Comparison of ENCODE assay signal across 1 cellular context in the genomic region with DNA sequence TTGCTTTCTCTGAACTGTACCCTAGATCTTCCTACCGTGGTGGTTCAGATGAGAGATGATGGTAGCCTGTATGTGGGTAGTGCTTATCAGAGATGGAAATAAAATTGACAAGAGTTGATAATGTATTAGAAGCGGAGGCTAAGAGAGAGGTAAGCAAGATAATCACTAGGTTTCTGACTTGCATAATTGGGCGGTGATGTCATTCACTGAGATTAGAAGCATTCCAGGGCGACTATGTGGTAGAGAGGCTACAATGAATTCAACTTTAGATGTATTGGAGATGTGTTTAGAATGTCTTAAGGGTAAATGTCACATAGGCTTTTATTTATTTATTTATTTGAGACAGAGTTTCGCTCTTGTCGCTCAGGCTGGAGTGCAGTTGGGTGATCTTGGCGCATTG.
TF ChIP-seq lines count a peak whose summit lies in the region.

No MANE protein-coding gene starts in this region.

TF ChIP-seq in WTC11, 78 proteins besides CTCF, POLR2A, EP300 and RAD21 (continued from another document):
- TF ChIP-seq, protein P1, sequence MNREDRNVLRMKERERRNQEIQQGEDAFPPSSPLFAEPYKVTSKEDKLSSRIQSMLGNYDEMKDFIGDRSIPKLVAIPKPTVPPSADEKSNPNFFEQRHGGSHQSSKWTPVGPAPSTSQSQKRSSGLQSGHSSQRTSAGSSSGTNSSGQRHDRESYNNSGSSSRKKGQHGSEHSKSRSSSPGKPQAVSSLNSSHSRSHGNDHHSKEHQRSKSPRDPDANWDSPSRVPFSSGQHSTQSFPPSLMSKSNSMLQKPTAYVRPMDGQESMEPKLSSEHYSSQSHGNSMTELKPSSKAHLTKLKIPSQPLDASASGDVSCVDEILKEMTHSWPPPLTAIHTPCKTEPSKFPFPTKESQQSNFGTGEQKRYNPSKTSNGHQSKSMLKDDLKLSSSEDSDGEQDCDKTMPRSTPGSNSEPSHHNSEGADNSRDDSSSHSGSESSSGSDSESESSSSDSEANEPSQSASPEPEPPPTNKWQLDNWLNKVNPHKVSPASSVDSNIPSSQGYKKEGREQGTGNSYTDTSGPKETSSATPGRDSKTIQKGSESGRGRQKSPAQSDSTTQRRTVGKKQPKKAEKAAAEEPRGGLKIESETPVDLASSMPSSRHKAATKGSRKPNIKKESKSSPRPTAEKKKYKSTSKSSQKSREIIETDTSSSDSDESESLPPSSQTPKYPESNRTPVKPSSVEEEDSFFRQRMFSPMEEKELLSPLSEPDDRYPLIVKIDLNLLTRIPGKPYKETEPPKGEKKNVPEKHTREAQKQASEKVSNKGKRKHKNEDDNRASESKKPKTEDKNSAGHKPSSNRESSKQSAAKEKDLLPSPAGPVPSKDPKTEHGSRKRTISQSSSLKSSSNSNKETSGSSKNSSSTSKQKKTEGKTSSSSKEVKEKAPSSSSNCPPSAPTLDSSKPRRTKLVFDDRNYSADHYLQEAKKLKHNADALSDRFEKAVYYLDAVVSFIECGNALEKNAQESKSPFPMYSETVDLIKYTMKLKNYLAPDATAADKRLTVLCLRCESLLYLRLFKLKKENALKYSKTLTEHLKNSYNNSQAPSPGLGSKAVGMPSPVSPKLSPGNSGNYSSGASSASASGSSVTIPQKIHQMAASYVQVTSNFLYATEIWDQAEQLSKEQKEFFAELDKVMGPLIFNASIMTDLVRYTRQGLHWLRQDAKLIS (CRISPR knock-in tag; IDR thresholded peaks at IDR 0.05; ENCODE audit: borderline replicate concordance): no peak
- TF ChIP-seq, protein P2, sequence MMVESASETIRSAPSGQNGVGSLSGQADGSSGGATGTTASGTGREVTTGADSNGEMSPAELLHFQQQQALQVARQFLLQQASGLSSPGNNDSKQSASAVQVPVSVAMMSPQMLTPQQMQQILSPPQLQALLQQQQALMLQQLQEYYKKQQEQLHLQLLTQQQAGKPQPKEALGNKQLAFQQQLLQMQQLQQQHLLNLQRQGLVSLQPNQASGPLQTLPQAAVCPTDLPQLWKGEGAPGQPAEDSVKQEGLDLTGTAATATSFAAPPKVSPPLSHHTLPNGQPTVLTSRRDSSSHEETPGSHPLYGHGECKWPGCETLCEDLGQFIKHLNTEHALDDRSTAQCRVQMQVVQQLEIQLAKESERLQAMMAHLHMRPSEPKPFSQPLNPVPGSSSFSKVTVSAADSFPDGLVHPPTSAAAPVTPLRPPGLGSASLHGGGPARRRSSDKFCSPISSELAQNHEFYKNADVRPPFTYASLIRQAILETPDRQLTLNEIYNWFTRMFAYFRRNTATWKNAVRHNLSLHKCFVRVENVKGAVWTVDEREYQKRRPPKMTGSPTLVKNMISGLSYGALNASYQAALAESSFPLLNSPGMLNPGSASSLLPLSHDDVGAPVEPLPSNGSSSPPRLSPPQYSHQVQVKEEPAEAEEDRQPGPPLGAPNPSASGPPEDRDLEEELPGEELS (CRISPR knock-in tag; IDR thresholded peaks at IDR 0.05): no peak
- TF ChIP-seq ETV6 (CRISPR knock-in tag; IDR thresholded peaks at IDR 0.05): no peak
- TF ChIP-seq, protein P3, sequence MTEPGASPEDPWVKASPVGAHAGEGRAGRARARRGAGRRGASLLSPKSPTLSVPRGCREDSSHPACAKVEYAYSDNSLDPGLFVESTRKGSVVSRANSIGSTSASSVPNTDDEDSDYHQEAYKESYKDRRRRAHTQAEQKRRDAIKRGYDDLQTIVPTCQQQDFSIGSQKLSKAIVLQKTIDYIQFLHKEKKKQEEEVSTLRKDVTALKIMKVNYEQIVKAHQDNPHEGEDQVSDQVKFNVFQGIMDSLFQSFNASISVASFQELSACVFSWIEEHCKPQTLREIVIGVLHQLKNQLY (CRISPR knock-in tag; IDR thresholded peaks at IDR 0.05): no peak
